ENCODE assay signal across 9 cellular contexts in the genomic region with DNA sequence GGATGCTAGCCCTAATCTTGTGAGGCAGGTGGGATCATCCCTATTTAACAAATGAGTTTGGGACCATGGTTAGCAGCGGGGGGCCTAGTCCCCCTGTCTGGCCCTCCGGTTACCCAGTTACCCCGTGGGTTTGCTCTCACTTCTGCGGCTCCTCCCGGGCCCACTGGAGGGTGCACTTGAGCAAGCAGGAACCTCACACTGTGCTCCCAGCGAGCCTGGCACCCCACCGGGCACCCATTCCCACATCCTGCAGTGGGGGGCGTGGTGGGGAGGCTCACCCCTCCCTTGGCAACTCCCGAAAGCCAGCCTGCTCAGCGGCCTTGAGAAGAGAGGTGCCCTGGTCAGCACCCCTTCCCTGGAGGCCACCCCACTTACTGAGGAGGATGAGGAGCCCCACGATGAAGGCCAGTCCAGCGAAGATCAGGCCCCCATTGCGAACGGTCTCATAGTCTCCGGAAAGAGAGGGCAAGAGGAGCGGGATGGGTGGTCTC. TPM values are rescaled to one million over a fixed set of nuclear protein-coding genes. Genes with fewer than 3 reads are reported as not detected.
DNase-seq lines count a peak whose midpoint lies in the region; ATAC-seq and TF ChIP-seq lines count a peak whose summit lies in the region.
"Had no signal": no experiment of that assay in that cellular context is flagged by ENCODE, and none has a peak within 500 bp of the region (broad histone marks: within the 10 kb centered on the region; RNA-seq: fewer than 3 reads in every experiment).

No MANE protein-coding gene starts in this region.

- no peak overlapping the region for H3K9ac ChIP-seq in SU-DHL-6 (ENCODE audit: low read length)

- no peak overlapping the region for H3K27ac ChIP-seq in SU-DHL-6 (ENCODE audit: low read depth, low read length)
- H3K27ac ChIP-seq: thoracic aorta had no signal

- DNase-seq in AG04449 (ENCODE audit: low read depth, low spot score) (no peak), cardiac fibroblast (ENCODE audit: low read depth in 2 of 2) (peak in 1 of 2 donors; percentile 25), mucosa of descending colon (peak; percentile 61 to 70 (median 63)), DMS79 treated with DMSO at 0.1 percent for 48 hours (lab: John Stamatoyannopoulos, UW) (no peak)

- H3K36me3 ChIP-seq in SU-DHL-6 (ENCODE audit: low read length) (no peaks in the 10 kb centered on the region), mucosa of descending colon (ENCODE audit: low read depth) (no peaks in the 10 kb centered on the region)
- H3K36me3 ChIP-seq: thoracic aorta had no signal

- CTCF ChIA-PET in AG04449 (lab: Yijun Ruan, JAX): interaction anchor here (1.8 to 11.7 kb wide), 5 partner anchors 9 to 396 kb away, joined by 4 to 316 read pairs (median 82); no protein-coding TSS in a partner anchor

- intact Hi-C loops in mucosa of descending colon (cut with DNase I, micrococcal nuclease): loop anchor here in 1 of 2 donors (10.0 kb wide), 1 partner anchor 133 kb away; no protein-coding TSS in a partner anchor

- H3K9me3 ChIP-seq in SU-DHL-6 (ENCODE audit: insufficient read depth, low read length): no peaks in the 10 kb centered on the region
- H3K9me3 ChIP-seq in mucosa of descending colon: no peaks in the 10 kb centered on the region
- H3K9me3 ChIP-seq: thoracic aorta had no signal

- H3K4me3 ChIP-seq in AG04449 (ENCODE audit: low read depth, low read length) (no peak overlapping the region), GM12875 (ENCODE audit: low read depth, low read length) (no peak overlapping the region), SU-DHL-6 (ENCODE audit: insufficient read depth, low read length, poor library complexity, severe bottlenecking) (no peak overlapping the region), cardiac fibroblast (replicated peaks in 1 of 2; ENCODE audit: low read depth in 2 of 2, low read length in 2 of 2) (no peak overlapping the region), mucosa of descending colon (no peak overlapping the region)
- H3K4me3 ChIP-seq: thoracic aorta had no signal

- TF ChIP-seq CTCF in AG04449 (IDR thresholded peaks at IDR 0.05; ENCODE audit: insufficient read depth, low read length, missing control alignments) (peak; percentile 58), GM12875 (IDR thresholded peaks at IDR 0.05; ENCODE audit: borderline replicate concordance, insufficient read depth, low read depth, low read length) (peak; percentile 85), SU-DHL-6 (IDR thresholded peaks at IDR 0.05; ENCODE audit: insufficient read depth, low read length, poor library complexity, severe bottlenecking) (peak; percentile 42), cardiac fibroblast (IDR thresholded peaks at IDR 0.05; ENCODE audit: low read depth, low read length) (peak; percentile 53), mucosa of descending colon (IDR thresholded peaks at IDR 0.05) (peak; percentile 51)

- H3K4me1 ChIP-seq in mucosa of descending colon (ENCODE audit: low read depth): peaks cover 31% of the 10 kb centered on the region

- no peak overlapping the region for H2AFZ ChIP-seq in SU-DHL-6 (ENCODE audit: low read depth, low read length, severe bottlenecking)

- no peak overlapping the region for H3K4me2 ChIP-seq in SU-DHL-6 (ENCODE audit: low read depth, low read length, poor library complexity, severe bottlenecking)

- ATAC-seq in mucosa of descending colon (peak; percentile 24), HG03342 (IDR thresholded peaks at IDR 0.05; ENCODE audit: unreplicated experiment) (no peak), HG03571 (IDR thresholded peaks at IDR 0.05; ENCODE audit: unreplicated experiment) (no peak)

- POLR2A ChIA-PET in AG04449 (lab: Yijun Ruan, JAX): no interaction called here

- no peaks in the 10 kb centered on the region for H3K79me2 ChIP-seq in SU-DHL-6 (ENCODE audit: insufficient read depth, low read length)

- H3K27me3 ChIP-seq in SU-DHL-6 (ENCODE audit: low read length): no peaks in the 10 kb centered on the region

- no peaks in the 10 kb centered on the region for H3F3A ChIP-seq in SU-DHL-6 (ENCODE audit: insufficient read depth)

- no peaks in the 10 kb centered on the region for H4K20me1 ChIP-seq in SU-DHL-6 (ENCODE audit: low read depth, low read length)

- H3K9me2 ChIP-seq in SU-DHL-6 (replicated peaks; ENCODE audit: insufficient read depth, low read length): no peaks in the 10 kb centered on the region

RNA-seq across cellular contexts. Expression of a gene that starts 2.5 kb away (rescaled TPM):
- total RNA-seq in mucosa of descending colon: 1 to 10 TPM; 1.2 to 9.1 (median 1.5) TPM
- total RNA-seq: thoracic aorta had no signal

RNA-seq across cellular contexts. Expression of a gene that starts 25.1 kb away (rescaled TPM):
- total RNA-seq in mucosa of descending colon: 1 to 10 TPM; 5.0 to 5.5 (median 5.3) TPM

RNA-seq across cellular contexts. Expression of a gene that starts 54.4 kb away (rescaled TPM):
- 100 to 1,000 TPM in 1 of 3 donors, 10 to 100 TPM in 2; 10.2 to 246 (median 15.9) TPM for total RNA-seq in mucosa of descending colon

Comparison
In these comparisons a context has a peak if more than half of its experiments do, and no peak if none do; other contexts are left out.
1. DNase-seq: peak in mucosa of descending colon (3 of 3); none in AG04449 (single experiment) and DMS79 treated with DMSO at 0.1 percent for 48 hours (single experiment).
2. Peak in every context shown above with its lines, with median percentiles within 50 percentile points of each other: CTCF ChIP-seq.